ENCODE assay signal across 10 cellular contexts in the genomic region with DNA sequence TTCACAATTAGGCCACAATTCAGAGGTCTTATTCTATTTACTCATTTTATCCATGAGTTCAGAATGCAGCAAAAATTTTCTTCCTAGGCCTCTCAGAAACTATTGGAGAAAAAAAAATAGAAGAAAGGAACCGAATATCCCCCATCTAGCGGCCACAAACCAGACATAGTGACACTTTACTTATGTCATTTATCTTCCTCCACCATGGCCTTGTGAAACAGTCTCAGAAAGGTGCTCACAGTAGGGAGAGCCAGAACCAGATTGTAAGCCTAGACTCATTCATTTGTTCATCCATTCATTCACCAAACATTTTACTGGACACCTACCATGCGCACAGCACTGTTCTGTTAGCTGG. TPM values are rescaled to one million over a fixed set of nuclear protein-coding genes. Genes with fewer than 3 reads are reported as not detected.
DNase-seq lines count a peak whose midpoint lies in the region; ATAC-seq and TF ChIP-seq lines count a peak whose summit lies in the region.
"Had no signal": no experiment of that assay in that cellular context is flagged by ENCODE, and none has a peak within 500 bp of the region (broad histone marks: within the 10 kb centered on the region; RNA-seq: fewer than 3 reads in every experiment).

No MANE protein-coding gene starts in this region.

- H3K79me2 ChIP-seq in parathyroid adenoma: peaks cover 67% of the 10 kb centered on the region

- peak; percentile 56 for ATAC-seq in GM18505 (IDR thresholded peaks at IDR 0.05; ENCODE audit: unreplicated experiment)
- peak; percentile 48 for ATAC-seq in GM21576 (IDR thresholded peaks at IDR 0.05; ENCODE audit: unreplicated experiment)
- ATAC-seq in HG03521 (IDR thresholded peaks at IDR 0.05; ENCODE audit: unreplicated experiment): peak; percentile 45

- peak overlapping the region; percentile 53 for H3K4me2 ChIP-seq in parathyroid adenoma (ENCODE audit: low read length)

- peaks cover 62% of the 10 kb centered on the region for H3K4me1 ChIP-seq in parathyroid adenoma

- WGBS in lower leg skin, 2 donors: 88 to 93% methylated on average over 3 of the region's 3 CpGs

- TF ChIP-seq CTCF in parathyroid adenoma (IDR thresholded peaks at IDR 0.05) (no peak), lower leg skin (IDR thresholded peaks at IDR 0.05) (no peak)

- no peak overlapping the region for H3K9ac ChIP-seq in parathyroid adenoma

- no peak overlapping the region for H3K4me3 ChIP-seq in parathyroid adenoma (ENCODE audit: low read depth, low read length)
- H3K4me3 ChIP-seq in lower leg skin (ENCODE audit: low read depth, poor library complexity, severe bottlenecking): no peak overlapping the region

- TF ChIP-seq POLR2A in GM18505 (IDR thresholded peaks at IDR 0.05; ENCODE audit: borderline replicate concordance, extremely low read depth, insufficient read depth, insufficient read length) (peak; percentile 37), lower leg skin (IDR thresholded peaks at IDR 0.05) (no peak)

- intact Hi-C loops in lower leg skin (cut with DNase I; ENCODE audit: low total_unique reads): no loop called here

- no peaks in the 10 kb centered on the region for H3K9me3 ChIP-seq in parathyroid adenoma (ENCODE audit: control insufficient read depth, low read length)

- H3K27ac ChIP-seq in parathyroid adenoma: peak overlapping the region; percentile 78

- DNase-seq in lower leg skin (ENCODE audit: low spot score in 2 of 2): no peak
- no peak for DNase-seq in NCI-H2107 treated with DMSO at 0.1 percent for 48 hours (lab: John Stamatoyannopoulos, UW; ENCODE audit: unreplicated experiment)
- no peak for DNase-seq in NCI-H345 treated with DMSO at 0.1 percent for 48 hours (lab: John Stamatoyannopoulos, UW; ENCODE audit: unreplicated experiment)
- DNase-seq in HK-2 (ENCODE audit: unreplicated experiment): no peak
- DNase-seq: effector CD4-positive, alpha-beta T cell; NCI-H2171 treated with DMSO at 0.1 percent for 48 hours had no signal

- no peaks in the 10 kb centered on the region for H3K36me3 ChIP-seq in parathyroid adenoma (ENCODE audit: control insufficient read depth, insufficient read depth, low read length)

- H3K27me3 ChIP-seq in parathyroid adenoma (ENCODE audit: control insufficient read depth, insufficient read depth, low read length): no peaks in the 10 kb centered on the region

- H2AFZ ChIP-seq in parathyroid adenoma: no peak overlapping the region

RNA-seq across cellular contexts. Expression of a gene that starts 16.0 kb away (rescaled TPM):
- total RNA-seq in lower leg skin: 10 to 100 TPM in 3 of 4 donors, 1 to 10 TPM in 1; 7.9 to 19.1 (median 11.7) TPM
